Comparison of ENCODE assay signal across 8 cellular contexts in genomic region chr16:2009302-2009711, GRCh38. TPM values are rescaled to one million over a fixed set of nuclear protein-coding genes. Genes with fewer than 3 reads are reported as not detected.
A peak's percentile ranks its signal among the peaks of the same experiment; 100 is the strongest.
DNase-seq lines count a peak whose midpoint lies in the region; ATAC-seq, FAIRE-seq and TF ChIP-seq lines count a peak whose summit lies in the region.

No MANE protein-coding gene starts in this region.

- H3K36me3 ChIP-seq in RWPE2 (ENCODE audit: low read depth) (peaks cover 29% of the 10 kb centered on the region), ovary (no peaks in the 10 kb centered on the region)

- H3K27me3 ChIP-seq in RWPE2 (ENCODE audit: insufficient read depth, poor library complexity, severe bottlenecking) (no peaks in the 10 kb centered on the region), ovary (no peaks in the 10 kb centered on the region)

- TF ChIP-seq EP300 in ovary (IDR thresholded peaks at IDR 0.05), result no peak

- H3K27ac ChIP-seq in RWPE2 (ENCODE audit: poor library complexity, severe bottlenecking), result peak overlapping the region; percentile 85
- peak overlapping the region in 1 of 2 donors; percentile 64 for H3K27ac ChIP-seq in ovary

- no peak for FAIRE-seq in RCC 7860 (lab: Jason Lieb, UNC)

- H3K4me1 ChIP-seq in RWPE2 (ENCODE audit: insufficient read depth, poor library complexity, severe bottlenecking), result peaks cover 7% of the 10 kb centered on the region
- H3K4me1 ChIP-seq in ovary (ENCODE audit: insufficient read depth), result peaks cover 21% of the 10 kb centered on the region

- no peak for DNase-seq in RWPE2 (ENCODE audit: low spot score)
- DNase-seq in ovary, result peak in 2 of 5 donors; percentile 56 to 60
- no peak for DNase-seq in cortex of kidney (lab: John Stamatoyannopoulos, UW)
- no peak for DNase-seq in RCC 7860 (ENCODE audit: low spot score)
- DNase-seq in SHP77 (lab: John Stamatoyannopoulos, UW), result no peak

- TF ChIP-seq POLR2A in ovary (IDR thresholded peaks at IDR 0.05), result no peak

- H3K4me3 ChIP-seq in RWPE2 (ENCODE audit: severe bottlenecking) (peak overlapping the region; percentile 77), ovary (peak overlapping the region; percentile 68)

- TF ChIP-seq CTCF in RWPE2 (IDR thresholded peaks at IDR 0.05; ENCODE audit: poor library complexity, severe bottlenecking) (no peak), ovary (IDR thresholded peaks at IDR 0.05) (no peak)

- peak; percentile 36 for ATAC-seq in GM18517 (IDR thresholded peaks at IDR 0.05; ENCODE audit: unreplicated experiment)
- ATAC-seq in HG02623 (IDR thresholded peaks at IDR 0.05; ENCODE audit: unreplicated experiment), result peak; percentile 25
- no peak for ATAC-seq in RWPE2 (ENCODE audit: low read depth)
- ATAC-seq in esophagus mucosa, result peak; percentile 6

- 0% methylated on average over 40 to 49 of the region's 49 CpGs for WGBS in ovary, 3 donors

- H3K9me3 ChIP-seq in RWPE2 (ENCODE audit: severe bottlenecking) (no peaks in the 10 kb centered on the region), ovary (no peaks in the 10 kb centered on the region)

- intact Hi-C loops in ovary (cut with DNase I), result no loop called here

RNA-seq across cellular contexts. Expression of gene ZNF598, which starts 0.3 kb away (rescaled TPM):
- total RNA-seq in esophagus mucosa (41.0 TPM), ovary (10 to 100 TPM; 25.8 to 44.5 (median 30.3) TPM)
- polyA plus RNA-seq in ovary, result 10 to 100 TPM in 1 of 2 donors, under 1 TPM in 1; 0.95 to 26.7 TPM

RNA-seq across cellular contexts. Expression of gene NPW, which starts 10.3 kb away (rescaled TPM):
- 0.80 TPM for total RNA-seq in esophagus mucosa
- 1 to 10 TPM in 1 of 7 donors, under 1 TPM in 2, not detected in 4; 0.46 to 1.1 (median 0.78) TPM for total RNA-seq in ovary
- polyA plus RNA-seq in ovary, result under 1 TPM in 1 of 2 donors, not detected in 1; 0.17 TPM

RNA-seq across cellular contexts. Expression of gene NHERF2, which starts 17.4 kb away (rescaled TPM):
- total RNA-seq in esophagus mucosa (21.6 TPM), ovary (100 to 1,000 TPM in 1 of 7 donors, 10 to 100 TPM in 6; 25.0 to 118 (median 78.7) TPM)
- polyA plus RNA-seq in ovary, result 100 to 1,000 TPM in 1 of 2 donors, 1 to 10 TPM in 1; 6.3 to 101 TPM

RNA-seq across cellular contexts. Expression of gene SYNGR3, which starts 19.5 kb away (rescaled TPM):
- total RNA-seq in esophagus mucosa, result 0.16 TPM
- total RNA-seq in ovary, result 1 to 10 TPM in 4 of 7 donors, under 1 TPM in 3; 0.50 to 4.0 (median 1.1) TPM
- under 1 TPM; 0.42 to 0.75 TPM for polyA plus RNA-seq in ovary

RNA-seq across cellular contexts. Expression of gene GFER, which starts 25.3 kb away (rescaled TPM):
- total RNA-seq in esophagus mucosa, result 17.0 TPM
- 10 to 100 TPM; 10.6 to 18.5 (median 14.0) TPM for total RNA-seq in ovary
- 10 to 100 TPM in 1 of 2 donors, 1 to 10 TPM in 1; 6.1 to 16.8 TPM for polyA plus RNA-seq in ovary
